In the genomic region with DNA sequence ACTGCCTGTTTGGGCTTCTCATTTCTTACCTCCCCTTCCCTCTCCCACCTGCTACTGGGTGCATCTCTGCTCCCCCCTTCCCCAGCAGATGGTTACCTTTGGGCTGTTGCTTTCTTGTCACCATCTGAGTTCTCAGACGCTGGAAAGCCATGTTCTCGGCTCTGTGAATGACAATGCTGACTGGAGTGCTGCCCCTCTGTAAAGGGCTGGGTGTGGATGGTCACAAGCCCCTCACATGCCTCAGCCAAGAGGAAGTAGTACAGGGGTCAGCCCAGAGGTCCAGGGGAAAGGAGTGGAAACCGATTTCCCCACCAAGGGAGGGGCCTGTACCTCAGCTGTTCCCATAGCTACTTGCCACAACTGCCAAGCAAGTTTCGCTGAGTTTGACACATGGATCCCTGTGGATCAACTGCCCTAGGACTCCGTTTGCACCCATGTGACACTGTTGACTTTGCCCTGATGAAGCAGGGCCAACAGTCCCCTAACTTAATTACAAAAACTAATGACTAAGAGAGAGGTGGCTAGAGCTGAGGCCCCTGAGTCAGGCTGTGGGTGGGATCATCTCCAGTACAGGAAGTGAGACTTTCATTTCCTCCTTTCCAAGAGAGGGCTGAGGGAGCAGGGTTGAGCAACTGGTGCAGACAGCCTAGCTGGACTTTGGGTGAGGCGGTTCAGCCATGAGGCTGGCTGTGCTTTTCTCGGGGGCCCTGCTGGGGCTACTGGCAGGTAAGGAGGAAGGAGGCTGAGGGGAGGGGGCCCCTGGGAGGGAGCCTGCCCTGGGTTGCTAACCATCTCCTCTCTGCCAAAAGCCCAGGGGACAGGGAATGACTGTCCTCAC, we compare ENCODE assay signal across 8 cellular contexts. TPM values are rescaled to one million over a fixed set of nuclear protein-coding genes. Genes with fewer than 3 reads are reported as not detected.
DNase-seq lines count a peak whose midpoint lies in the region; ATAC-seq and TF ChIP-seq lines count a peak whose summit lies in the region.

A gene with protein sequence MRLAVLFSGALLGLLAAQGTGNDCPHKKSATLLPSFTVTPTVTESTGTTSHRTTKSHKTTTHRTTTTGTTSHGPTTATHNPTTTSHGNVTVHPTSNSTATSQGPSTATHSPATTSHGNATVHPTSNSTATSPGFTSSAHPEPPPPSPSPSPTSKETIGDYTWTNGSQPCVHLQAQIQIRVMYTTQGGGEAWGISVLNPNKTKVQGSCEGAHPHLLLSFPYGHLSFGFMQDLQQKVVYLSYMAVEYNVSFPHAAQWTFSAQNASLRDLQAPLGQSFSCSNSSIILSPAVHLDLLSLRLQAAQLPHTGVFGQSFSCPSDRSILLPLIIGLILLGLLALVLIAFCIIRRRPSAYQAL (plus strand): TSS at position 638 of the 838 bp plus-strand sequence. CDS start 40 bp downstream, at position 678.

- H3K4me1 Mint-ChIP-seq in activated CD4-positive, alpha-beta T cell treated with anti-CD3 and anti-CD28 coated beads, Interleukin-2, amount 10 ng/mL, durations not matched to agents 24 days and 14 days: peaks cover 74% of the 10 kb centered on the region

- H3K36me3 ChIP-seq in effector memory CD4-positive, alpha-beta T cell (ENCODE audit: control insufficient read depth, insufficient read depth, low read length): peaks cover 46% of the 10 kb centered on the region

- H3K9me3 Mint-ChIP-seq in activated CD4-positive, alpha-beta T cell treated with anti-CD3 and anti-CD28 coated beads, Interleukin-2, amount 10 ng/mL, durations not matched to agents 24 days and 14 days: no peaks in the 10 kb centered on the region

- H3K9me3 ChIP-seq in effector memory CD4-positive, alpha-beta T cell (ENCODE audit: control insufficient read depth, low read length): no peaks in the 10 kb centered on the region

- H3K27me3 Mint-ChIP-seq in activated CD4-positive, alpha-beta T cell treated with anti-CD3 and anti-CD28 coated beads, Interleukin-2, amount 10 ng/mL, durations not matched to agents 24 days and 14 days: no peaks in the 10 kb centered on the region

- DNase-seq in MV-4-11 (lab: John Stamatoyannopoulos, UW) (peak; percentile 100), mesenteric fat pad (ENCODE audit: low spot score) (no peak)
- peak; percentile 83 for DNase-seq in activated CD4-positive, alpha-beta T cell treated with anti-CD3 and anti-CD28 coated beads, Interleukin-2, amount 10 ng/mL, durations not matched to agents 24 days and 14 days
- DNase-seq in effector memory CD4-positive, alpha-beta T cell: peak; percentile 16 to 25 (median 19)
- DNase-seq in stimulated activated CD8-positive, alpha-beta memory T cell treated with anti-CD3 and anti-CD28 coated beads, Interleukin-7, amount 100 ng/mL, for 24 hours (ENCODE audit: low read depth): peak; percentile 55

- no peaks in the 10 kb centered on the region for H3K27me3 ChIP-seq in effector memory CD4-positive, alpha-beta T cell (replicated peaks; ENCODE audit: control insufficient read depth, insufficient read depth, low read length, poor library complexity, severe bottlenecking)

- intact Hi-C loops in activated CD4-positive, alpha-beta T cell treated with anti-CD3 and anti-CD28 coated beads, Interleukin-2, amount 10 ng/mL, durations not matched to agents 24 days and 14 days (cut with micrococcal nuclease): loop anchor here (2.0 to 10.0 kb wide), 2 partner anchors 256 to 270 kb away; a partner anchor contains a TSS

- peaks cover 79% of the 10 kb centered on the region for H3K36me3 Mint-ChIP-seq in activated CD4-positive, alpha-beta T cell treated with anti-CD3 and anti-CD28 coated beads, Interleukin-2, amount 10 ng/mL, durations not matched to agents 24 days and 14 days (ENCODE audit: low read depth)

- peak within 1 kb of the TSS; percentile 69 for H3K4me3 Mint-ChIP-seq in activated CD4-positive, alpha-beta T cell treated with anti-CD3 and anti-CD28 coated beads, Interleukin-2, amount 10 ng/mL, durations not matched to agents 24 days and 14 days

- no peak within 1 kb of the TSS for H3K4me3 ChIP-seq in effector memory CD4-positive, alpha-beta T cell (ENCODE audit: insufficient read depth, low read depth, low read length, poor library complexity, severe bottlenecking)

- H3K27ac ChIP-seq in C4-2B: peak within 1 kb of the TSS; percentile 100
- peak within 1 kb of the TSS; percentile 43 for H3K27ac ChIP-seq in effector memory CD4-positive, alpha-beta T cell (ENCODE audit: insufficient read depth, low read length, poor library complexity, severe bottlenecking)

- H3K27ac Mint-ChIP-seq in activated CD4-positive, alpha-beta T cell treated with anti-CD3 and anti-CD28 coated beads, Interleukin-2, amount 10 ng/mL, durations not matched to agents 24 days and 14 days: peak within 1 kb of the TSS; percentile 87

- no peak for TF ChIP-seq CTCF in C4-2B (conservative IDR thresholded peaks at IDR 0.05)

- ATAC-seq in GM21367 (IDR thresholded peaks at IDR 0.05; ENCODE audit: unreplicated experiment): peak; percentile 29
- ATAC-seq in HG03442 (IDR thresholded peaks at IDR 0.05; ENCODE audit: unreplicated experiment): no peak

- peaks cover 27% of the 10 kb centered on the region for H3K4me1 ChIP-seq in effector memory CD4-positive, alpha-beta T cell (ENCODE audit: control insufficient read depth, insufficient read depth, low read length, poor library complexity, severe bottlenecking)

RNA-seq across cellular contexts. Expression of the gene that starts here (rescaled TPM):
- 3.2 and 3.5 TPM in 2 replicates for total RNA-seq in activated CD4-positive, alpha-beta T cell treated with anti-CD3 and anti-CD28 coated beads, Interleukin-2, amount 10 ng/mL, durations not matched to agents 24 days and 14 days
- total RNA-seq in mesenteric fat pad: 286 TPM

Comparison
In these comparisons a context has a peak if more than half of its experiments do, and no peak if none do; other contexts are left out.
1. RNA of the gene that starts here (total RNA-seq): 286 TPM in mesenteric fat pad (single experiment); 3.2 to 3.5 TPM in activated CD4-positive, alpha-beta T cell treated with anti-CD3 and anti-CD28 coated beads, Interleukin-2, amount 10 ng/mL, durations not matched to agents 24 days and 14 days; every median in the first group is over 10 times any median in the second.